Comparison of ENCODE assay signal across 14 cellular contexts in the genomic region with DNA sequence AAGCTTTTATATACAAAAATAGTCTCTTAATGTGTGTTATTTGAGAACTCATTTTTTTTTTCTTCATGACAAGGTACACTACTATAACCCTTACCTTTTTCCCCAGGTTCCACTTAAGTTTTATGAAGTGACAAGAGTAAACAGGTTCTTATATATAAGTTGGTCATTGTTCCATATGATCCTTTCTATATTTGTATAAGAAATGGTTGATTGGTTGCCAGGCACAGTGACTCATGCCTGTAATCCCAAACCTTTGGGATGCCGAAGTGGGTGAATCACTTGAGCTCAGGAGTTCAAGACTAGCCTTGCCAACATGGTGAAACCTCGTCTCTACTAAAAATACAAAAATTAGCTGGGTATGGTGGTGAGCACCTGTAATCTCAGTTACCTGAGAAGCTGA.
DNase-seq lines count a peak whose midpoint lies in the region; ATAC-seq lines count a peak whose summit lies in the region.
"Had no signal": no experiment of that assay in that cellular context is flagged by ENCODE, and none has a peak within 500 bp of the region (broad histone marks: within the 10 kb centered on the region; RNA-seq: fewer than 3 reads in every experiment).

No MANE protein-coding gene starts in this region.

- DNase-seq in DMS53 (lab: John Stamatoyannopoulos, UW) (peak; percentile 93), LoVo (ENCODE audit: low spot score) (peak; percentile 83), astrocyte of the hippocampus (ENCODE audit: low read depth, low spot score) (peak; percentile 72), kidney tubule cell (ENCODE audit: low spot score) (peak; percentile 80), RPMI8226 (no peak), COR-L47 (lab: John Stamatoyannopoulos, UW) (no peak)
- DNase-seq: activated CD4-positive, CD25-positive, alpha-beta regulatory T cell; foreskin melanocyte; Karpas-422; kidney; SIG-M5; uterus had no signal

- ATAC-seq in HG02759 (IDR thresholded peaks at IDR 0.05; ENCODE audit: unreplicated experiment) (no peak), GM18861 (IDR thresholded peaks at IDR 0.05; ENCODE audit: unreplicated experiment) (no peak)

Comparison
In these comparisons a context has a peak if more than half of its experiments do, and no peak if none do; other contexts are left out.
1. DNase-seq: peak in DMS53 (single experiment), LoVo (single experiment), astrocyte of the hippocampus (single experiment) and kidney tubule cell (single experiment); none in RPMI8226 (single experiment) and COR-L47 (single experiment).